Comparison of ENCODE assay signal across 8 cellular contexts in the genomic region with DNA sequence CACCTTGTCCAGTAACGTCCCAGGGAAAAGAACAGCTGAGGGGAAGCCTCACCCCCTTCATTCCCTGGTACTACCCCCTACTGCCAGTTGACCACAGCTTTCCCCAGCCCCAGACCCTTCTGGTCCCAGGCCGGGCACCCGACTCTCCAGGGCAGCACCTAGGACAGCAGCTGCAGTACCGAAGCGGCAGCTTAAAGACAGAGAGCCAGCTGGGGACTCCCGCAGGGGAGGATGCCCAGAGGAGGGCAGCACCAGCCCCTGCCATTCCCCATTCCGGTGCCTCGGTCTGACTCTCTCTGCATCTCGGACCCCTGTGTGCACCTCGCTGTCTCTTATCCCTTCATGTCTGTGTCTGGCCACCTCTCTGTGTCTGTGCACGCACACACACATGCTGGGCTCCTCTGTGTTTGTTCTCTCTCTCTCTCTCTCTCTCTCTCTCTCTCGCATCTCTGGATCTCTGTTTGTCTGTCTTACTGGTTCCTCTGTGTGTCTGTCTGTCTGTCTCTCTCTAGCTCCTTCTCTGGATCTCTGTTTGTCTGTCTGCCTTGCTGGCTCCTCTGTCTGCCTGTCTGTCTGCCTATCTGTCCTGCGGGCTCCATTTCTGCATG. TPM values are rescaled to one million over a fixed set of nuclear protein-coding genes. Genes with fewer than 3 reads are reported as not detected.
DNase-seq lines count a peak whose midpoint lies in the region; ATAC-seq and TF ChIP-seq lines count a peak whose summit lies in the region.

No MANE protein-coding gene starts in this region.

- TF ChIP-seq CTCF in AG04449 (IDR thresholded peaks at IDR 0.05; ENCODE audit: insufficient read depth, low read length, missing control alignments): peak; percentile 54
- TF ChIP-seq CTCF in WERI-Rb-1 (IDR thresholded peaks at IDR 0.05; ENCODE audit: low read depth, low read length): peak; percentile 83
- TF ChIP-seq CTCF in lower lobe of right lung (IDR thresholded peaks at IDR 0.05): peak; percentile 13
- peak; percentile 32 to 46 for TF ChIP-seq CTCF in tibial artery (IDR thresholded peaks at IDR 0.05)

- no peaks in the 10 kb centered on the region for H3K9me3 ChIP-seq in MG63
- H3K9me3 ChIP-seq in WERI-Rb-1 (ENCODE audit: severe bottlenecking): no peaks in the 10 kb centered on the region
- H3K9me3 ChIP-seq in lower lobe of right lung: no peaks in the 10 kb centered on the region
- no peaks in the 10 kb centered on the region for H3K9me3 ChIP-seq in tibial artery

- peaks cover 21% of the 10 kb centered on the region for H3K36me3 Mint-ChIP-seq in central memory CD8-positive, alpha-beta T cell (ENCODE audit: insufficient read depth)

- H3K27ac Mint-ChIP-seq in central memory CD8-positive, alpha-beta T cell (ENCODE audit: low read depth): peak overlapping the region; percentile 90

- DNase-seq in AG04449 (ENCODE audit: low read depth, low spot score) (no peak), MG63 (peak; percentile 76), WERI-Rb-1 (peak; percentile 79), lower lobe of right lung (no peak), tibial artery (peak in 1 of 2 donors; percentile 72)
- DNase-seq in central memory CD8-positive, alpha-beta T cell (ENCODE audit: low spot score in 2 of 2): peak; percentile 51

- peak overlapping the region; percentile 80 for H3K27ac ChIP-seq in WERI-Rb-1
- H3K27ac ChIP-seq in lower lobe of right lung: no peak overlapping the region
- no peak overlapping the region for H3K27ac ChIP-seq in tibial artery

- ATAC-seq in GM18867 (IDR thresholded peaks at IDR 0.05; ENCODE audit: unreplicated experiment) (peak; percentile 47), lower lobe of right lung (peak; percentile 51 to 52), HG02763 (IDR thresholded peaks at IDR 0.05; ENCODE audit: unreplicated experiment) (no peak)
- ATAC-seq in central memory CD8-positive, alpha-beta T cell (replicated peaks; ENCODE audit: extremely low read depth, poor library complexity, severe bottlenecking): peak; percentile 33

- H3K36me3 ChIP-seq in MG63: no peaks in the 10 kb centered on the region
- H3K36me3 ChIP-seq in WERI-Rb-1: peaks cover 26% of the 10 kb centered on the region
- no peaks in the 10 kb centered on the region for H3K36me3 ChIP-seq in lower lobe of right lung
- H3K36me3 ChIP-seq in tibial artery: peaks cover 5 to 21% (median 14%) of the 10 kb centered on the region in 3 donors

- peaks cover 38% of the 10 kb centered on the region for H3K4me1 Mint-ChIP-seq in central memory CD8-positive, alpha-beta T cell

- H3K27me3 ChIP-seq in MG63 (no peaks in the 10 kb centered on the region), WERI-Rb-1 (ENCODE audit: insufficient read depth, low read depth, severe bottlenecking) (no peaks in the 10 kb centered on the region), lower lobe of right lung (ENCODE audit: low read depth) (peaks cover 45% of the 10 kb centered on the region), tibial artery (no peaks in the 10 kb centered on the region)

- no peaks in the 10 kb centered on the region for H3K27me3 Mint-ChIP-seq in central memory CD8-positive, alpha-beta T cell

- peaks cover 19% of the 10 kb centered on the region for H3K4me1 ChIP-seq in lower lobe of right lung
- peaks cover 0 to 75% (median 68%) of the 10 kb centered on the region in 4 donors for H3K4me1 ChIP-seq in tibial artery

- H3K4me3 Mint-ChIP-seq in central memory CD8-positive, alpha-beta T cell: peak overlapping the region; percentile 50

- CTCF ChIA-PET in AG04449 (lab: Yijun Ruan, JAX): no interaction called here

- H3K4me3 ChIP-seq in AG04449 (ENCODE audit: low read depth, low read length): no peak overlapping the region
- no peak overlapping the region for H3K4me3 ChIP-seq in MG63
- H3K4me3 ChIP-seq in WERI-Rb-1 (ENCODE audit: low read depth, low read length): peak overlapping the region; percentile 14
- no peak overlapping the region for H3K4me3 ChIP-seq in lower lobe of right lung
- H3K4me3 ChIP-seq in tibial artery: no peak overlapping the region

- POLR2A ChIA-PET in AG04449 (lab: Yijun Ruan, JAX): no interaction called here

- no peaks in the 10 kb centered on the region for H3K9me3 Mint-ChIP-seq in central memory CD8-positive, alpha-beta T cell

- intact Hi-C loops in lower lobe of right lung (cut with DNase I): no loop called here
- intact Hi-C loops in tibial artery (cut with DNase I; ENCODE audit: low total_unique reads): no loop called here

RNA-seq across cellular contexts. Expression of a gene that starts 9.4 kb away (rescaled TPM):
- 0.12 and 0.43 TPM in 2 replicates for total RNA-seq in MG63 (2014; rRNA removed; shearing (Covaris generic); ENCODE audit: low replicate concordance)
- total RNA-seq in lower lobe of right lung: 5.5 TPM

Comparison
In these comparisons a context has a peak if more than half of its experiments do, and no peak if none do; other contexts are left out.
1. DNase-seq: peak in MG63 (single experiment), WERI-Rb-1 (single experiment) and central memory CD8-positive, alpha-beta T cell (2 of 2); none in AG04449 (single experiment) and lower lobe of right lung (single experiment).
2. CTCF ChIP-seq: peak in every context shown above with its lines; median percentile 83 in WERI-Rb-1; 54 in AG04449; 39 in tibial artery; 13 in lower lobe of right lung.